In genomic region chr11:44264761-44265160, GRCh38 we compare ENCODE assay signal across 16 cellular contexts. TPM values are rescaled to one million over a fixed set of nuclear protein-coding genes. Genes with fewer than 3 reads are reported as not detected.
DNase-seq lines count a peak whose midpoint lies in the region; ATAC-seq, FAIRE-seq and TF ChIP-seq lines count a peak whose summit lies in the region.
"Had no signal": no experiment of that assay in that cellular context is flagged by ENCODE, and none has a peak within 500 bp of the region (broad histone marks: within the 10 kb centered on the region; RNA-seq: fewer than 3 reads in every experiment).

No MANE protein-coding gene starts in this region.

- peak overlapping the region; percentile 93 for H2AK5ac ChIP-seq in neuronal stem cell (ENCODE audit: low read depth, low read length)

- H3K9me3 ChIP-seq in K562 (replicated peaks; ENCODE audit: control insufficient read depth, insufficient read depth, low read depth, low read length) (no peaks in the 10 kb centered on the region), neuronal stem cell (replicated peaks in 1 of 2; ENCODE audit: control insufficient read depth in 2 of 2, insufficient read depth in 1 of 2, low read depth in 1 of 2, low read length in 2 of 2) (no peaks in the 10 kb centered on the region)
- H3K9me3 ChIP-seq: Caco-2 had no signal

- BruUV-seq in K562 (replicated peaks; lab: Mats Ljungman, UMichigan): no TSS peak

- H3K4me3 ChIP-seq in K562: no peak overlapping the region
- H3K4me3 ChIP-seq in neuronal stem cell (ENCODE audit: low read length in 2 of 2): no peak overlapping the region

- no peak for TF ChIP-seq RAD21 in K562 (CRISPR knock-in tag; conservative IDR thresholded peaks at IDR 0.05 in 1 of 2, IDR thresholded peaks at IDR 0.05 in 1 of 2)

- no peaks in the 10 kb centered on the region for H3K9me1 ChIP-seq in K562 (ENCODE audit: control insufficient read depth, insufficient read depth, low read length)

- H3K23ac ChIP-seq in neuronal stem cell (ENCODE audit: low read depth, low read length, poor library complexity): peak overlapping the region; percentile 48

- peak; percentile 70 for DNase-seq in cardiac septum (ENCODE audit: low spot score)
- no peak for DNase-seq in Right ventricle myocardium inferior (ENCODE audit: missing footprints)
- DNase-seq in K562 (ENCODE audit: extremely low read depth in 1 of 4, low spot score in 3 of 4): no peak
- DNase-seq in neuronal stem cell (ENCODE audit: low spot score): no peak
- no peak for DNase-seq in stimulated activated CD4-positive, alpha-beta T cell treated with anti-CD3 and anti-CD28 coated beads, Interleukin-4, amount 100 ng/mL, for 24 hours
- no peak for DNase-seq in iPS-NIHi7 (ENCODE audit: extremely low spot score)
- DNase-seq: C1 segment of cervical spinal cord; Caco-2; CD8-positive, alpha-beta T cell; DMS153; DND-41; GOT3; HCEC 1CT had no signal

- no peaks in the 10 kb centered on the region for H3K27me3 ChIP-seq in K562 (ENCODE audit: control insufficient read depth in 2 of 2, insufficient read depth in 2 of 2, low read length in 2 of 2)
- H3K27me3 ChIP-seq in neuronal stem cell (ENCODE audit: control insufficient read depth in 3 of 3, insufficient read depth in 3 of 3, low read depth in 1 of 3, low read length in 3 of 3): peaks cover 0 to 5% (median 0%) of the 10 kb centered on the region in 3 experiments

- no peak overlapping the region for H4K8ac ChIP-seq in neuronal stem cell (ENCODE audit: low read depth, low read length)

- H2BK12ac ChIP-seq in neuronal stem cell (ENCODE audit: low read length): peak overlapping the region; percentile 93

- intact Hi-C loops in cardiac septum (cut with DNase I): no loop called here
- intact Hi-C loops in Right ventricle myocardium inferior (cut with DNase I): no loop called here
- intact Hi-C loops in K562 (cut with micrococcal nuclease): no loop called here

- in situ Hi-C loops in K562 (cut with MboI): no loop called here

- H2AFZ ChIP-seq in K562 (ENCODE audit: low read depth, low read length): no peak overlapping the region
- peak overlapping the region; percentile 69 for H2AFZ ChIP-seq in neuronal stem cell (ENCODE audit: low read length)

- no peaks in the 10 kb centered on the region for H3K79me2 ChIP-seq in K562 (ENCODE audit: control insufficient read depth, insufficient read depth, low read length)

- peak overlapping the region; percentile 62 for H2BK120ac ChIP-seq in neuronal stem cell (ENCODE audit: low read depth, low read length)

- peak overlapping the region; percentile 7 for H2BK5ac ChIP-seq in neuronal stem cell (ENCODE audit: low read length)

- no peak overlapping the region for H3K27ac ChIP-seq in K562 (ENCODE audit: extremely low read depth, low read depth, low read length)
- no peak overlapping the region for H3K27ac ChIP-seq in neuronal stem cell (replicated peaks; ENCODE audit: low read length)

- peak overlapping the region; percentile 95 for H3K14ac ChIP-seq in neuronal stem cell (ENCODE audit: low read length)

- 73% methylated on average over 10 of the region's 22 CpGs for WGBS in K562 (ENCODE audit: insufficient coverage, low coverage, missing lambda C conversion rate)
- no CpG with 5 or more reads among the region's 22 CpGs for WGBS in neuronal stem cell (ENCODE audit: extremely low coverage in 2 of 2, insufficient read length in 2 of 2, insufficient replicate concordance in 1 of 2), 2 donors

- peak overlapping the region; percentile 83 for H3K18ac ChIP-seq in neuronal stem cell (ENCODE audit: low read length)

- peak overlapping the region in 1 of 2 experiments; percentile 24; a peak in 1 of 4 replicates for H3K9ac ChIP-seq in K562 (ENCODE audit: insufficient read depth in 1 of 2, low read depth in 2 of 2, low read length in 2 of 2)
- peak overlapping the region; percentile 44 for H3K9ac ChIP-seq in neuronal stem cell (ENCODE audit: low read depth, low read length, poor library complexity)

- CTCF ChIA-PET in K562 (lab: Yijun Ruan, JAX; ENCODE audit: low intra/inter-chr PET ratio): no interaction called here

- H4K20me1 ChIP-seq in K562 (replicated peaks; ENCODE audit: control insufficient read depth, insufficient read depth, low read length): peaks cover 5% of the 10 kb centered on the region; the same call in 1 of the 2 replicates

- no peak for FAIRE-seq in K562 (lab: Jason Lieb, UNC)
- FAIRE-seq: G401.6, GM12892, H54 had no signal

- ATAC-seq in Right ventricle myocardium inferior: no peak
- ATAC-seq in K562: no peak
- ATAC-seq: CD8-positive, alpha-beta T cell had no signal

- TF ChIP-seq POLR2A in K562 (conservative IDR thresholded peaks at IDR 0.05): no peak

- no peak for TF ChIP-seq EP300 in K562 (IDR thresholded peaks at IDR 0.05; ENCODE audit: low read length)

- H3K4ac ChIP-seq in neuronal stem cell (ENCODE audit: low read length): no peak overlapping the region

- no peaks in the 10 kb centered on the region for H3K36me3 ChIP-seq in K562 (ENCODE audit: control insufficient read depth, insufficient read depth, low read length)
- H3K36me3 ChIP-seq in neuronal stem cell (replicated peaks in 1 of 2; ENCODE audit: control insufficient read depth in 2 of 2, insufficient read depth in 2 of 2, low read length in 2 of 2): no peaks in the 10 kb centered on the region

- H3K4me1 ChIP-seq in K562 (replicated peaks in 1 of 2; ENCODE audit: control insufficient read depth in 2 of 2, insufficient read depth in 2 of 2, low read length in 2 of 2) (peaks cover 33 to 63% of the 10 kb centered on the region in 2 experiments), neuronal stem cell (ENCODE audit: control insufficient read depth in 2 of 2, insufficient read depth in 1 of 2, low read depth in 1 of 2, low read length in 2 of 2) (peaks cover 12 to 13% of the 10 kb centered on the region in 2 donors)
- H3K4me1 ChIP-seq: Caco-2 had no signal

- H4K91ac ChIP-seq in neuronal stem cell (ENCODE audit: low read depth, low read length, poor library complexity): no peak overlapping the region

- H2BK15ac ChIP-seq in neuronal stem cell (ENCODE audit: low read length): peak overlapping the region; percentile 62

- no peaks in the 10 kb centered on the region for H3K79me1 ChIP-seq in neuronal stem cell (ENCODE audit: low read depth, low read length)

- no peak overlapping the region for H3K4me2 ChIP-seq in K562 (ENCODE audit: insufficient read depth, low read length)
- H3K4me2 ChIP-seq in neuronal stem cell (ENCODE audit: insufficient read depth, low read length, poor library complexity, severe bottlenecking): no peak overlapping the region

- POLR2A ChIA-PET in K562 (lab: Yijun Ruan, JAX): no interaction called here

- TF ChIP-seq CTCF in K562 (IDR thresholded peaks at IDR 0.05 in 2 of 3, conservative IDR thresholded peaks at IDR 0.05 in 1 of 3; ENCODE audit: insufficient read depth in 2 of 3, low read depth in 1 of 3, low read length in 3 of 3): no peak

TF ChIP-seq in K562, 482 proteins besides CTCF, POLR2A, EP300 and RAD21 (continues in another document):
- TF ChIP-seq, protein P1, sequence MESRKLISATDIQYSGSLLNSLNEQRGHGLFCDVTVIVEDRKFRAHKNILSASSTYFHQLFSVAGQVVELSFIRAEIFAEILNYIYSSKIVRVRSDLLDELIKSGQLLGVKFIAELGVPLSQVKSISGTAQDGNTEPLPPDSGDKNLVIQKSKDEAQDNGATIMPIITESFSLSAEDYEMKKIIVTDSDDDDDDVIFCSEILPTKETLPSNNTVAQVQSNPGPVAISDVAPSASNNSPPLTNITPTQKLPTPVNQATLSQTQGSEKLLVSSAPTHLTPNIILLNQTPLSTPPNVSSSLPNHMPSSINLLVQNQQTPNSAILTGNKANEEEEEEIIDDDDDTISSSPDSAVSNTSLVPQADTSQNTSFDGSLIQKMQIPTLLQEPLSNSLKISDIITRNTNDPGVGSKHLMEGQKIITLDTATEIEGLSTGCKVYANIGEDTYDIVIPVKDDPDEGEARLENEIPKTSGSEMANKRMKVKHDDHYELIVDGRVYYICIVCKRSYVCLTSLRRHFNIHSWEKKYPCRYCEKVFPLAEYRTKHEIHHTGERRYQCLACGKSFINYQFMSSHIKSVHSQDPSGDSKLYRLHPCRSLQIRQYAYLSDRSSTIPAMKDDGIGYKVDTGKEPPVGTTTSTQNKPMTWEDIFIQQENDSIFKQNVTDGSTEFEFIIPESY (CRISPR knock-in tag; IDR thresholded peaks at IDR 0.05): 0 out of 2 replicates have a peak, but pooled peaks have one; percentile 14
- no peak for TF ChIP-seq FOXJ3 (CRISPR knock-in tag; IDR thresholded peaks at IDR 0.05)
- no peak for TF ChIP-seq SRSF9 (IDR thresholded peaks at IDR 0.05; ENCODE audit: borderline replicate concordance, low read depth, low read length)
- no peak for TF ChIP-seq TCF7 (IDR thresholded peaks at IDR 0.05; ENCODE audit: borderline replicate concordance)
- 0 out of 2 replicates have a peak, but pooled peaks have one; percentile 15 for TF ChIP-seq POLR2G (IDR thresholded peaks at IDR 0.05; ENCODE audit: low read depth, low read length)
- TF ChIP-seq FUS (optimal IDR thresholded peaks at IDR 0.05; ENCODE audit: low read depth, low read length): no peak
- no peak for TF ChIP-seq ZNF224 (CRISPR knock-in tag; IDR thresholded peaks at IDR 0.05)

RNA-seq across cellular contexts. Expression of gene ALX4, which starts 45.2 kb away (rescaled TPM):
- 0.05 TPM for total RNA-seq in cardiac septum
- total RNA-seq in Right ventricle myocardium inferior: 0.05 TPM
- 0.11 and 0.35 TPM in 2 replicates for total RNA-seq in K562 (2011; cell fraction: chromatin; rRNA removed; ENCODE audit: low replicate concordance)
- total RNA-seq in K562 (2011; cell fraction: nucleolus; rRNA removed): 0.13 and 0.33 TPM in 2 replicates
- total RNA-seq in K562 (2011; cell fraction: nucleoplasm; rRNA removed): 0.15 and 0.31 TPM in 2 replicates
- 0.65 and 1.0 TPM in 2 replicates for total RNA-seq in K562 (2014; rRNA removed)
- 0.22 and 0.33 TPM in 2 replicates for total RNA-seq in K562 (2014; rRNA removed; fragmentation: Illumina TruSeq; extraction: Trizol)
- total RNA-seq in K562 (2015; rRNA removed; fragmentation: Illumina TruSeq; extraction: Trizol): 0.60 and 0.62 TPM in 2 replicates
- 1.1 and 1.2 TPM in 2 replicates for total RNA-seq in K562 (2021)
- polyA plus RNA-seq in K562 (2011; rRNA removed): 0.14 and 0.81 TPM in 2 replicates
- polyA plus RNA-seq in K562 (2011; cell fraction: cytosol; rRNA removed): 0.30 and 0.59 TPM in 2 replicates
- 0.44 and 0.91 TPM in 2 replicates for polyA plus RNA-seq in K562 (2011; cell fraction: nucleus; rRNA removed)
- 0.89 and 1.6 TPM in 2 replicates for polyA plus RNA-seq in K562 (2012)
- polyA plus RNA-seq in K562 (2014; fragmentation: Illumina TruSeq; extraction: Trizol): 0.64 and 0.78 TPM in 2 replicates
- polyA plus RNA-seq in K562 (2014; fragmentation: Nextera tagmentation; extraction: Ambion mirVana): under 1 TPM; 0.07 to 0.13 TPM
- polyA plus RNA-seq in K562 (2014; rRNA removed): 0.23 and 0.51 TPM in 2 replicates
- polyA minus RNA-seq in K562 (2011; rRNA and poly(A)+ RNA removed): 0.21 and 0.99 TPM in 2 replicates
- 0.48 and 1.8 TPM in 2 replicates for polyA minus RNA-seq in K562 (2011; cell fraction: cytosol; rRNA and poly(A)+ RNA removed)
- 0.40 and 1.4 TPM in 2 replicates for polyA minus RNA-seq in K562 (2011; cell fraction: nucleus; rRNA and poly(A)+ RNA removed)
- not detected for polyA plus RNA-seq in neuronal stem cell (2013, experiment 1 of 2)
- 0.01 TPM for polyA plus RNA-seq in neuronal stem cell (2013, experiment 2 of 2)
- total RNA-seq: CD8-positive, alpha-beta T cell had no signal
